32 cellular contexts compared by ENCODE assay signal in genomic region chr3:64318001-64318400, GRCh38.
DNase-seq lines count a peak whose midpoint lies in the region; ATAC-seq and TF ChIP-seq lines count a peak whose summit lies in the region.
"Had no signal": no experiment of that assay in that cellular context is flagged by ENCODE, and none has a peak within 500 bp of the region (broad histone marks: within the 10 kb centered on the region; RNA-seq: fewer than 3 reads in every experiment).

No MANE protein-coding gene starts in this region.

- no peak overlapping the region for H2AFZ ChIP-seq in PC-3 (ENCODE audit: low read length)
- H2AFZ ChIP-seq: GM23248 had no signal

- H3K27ac ChIP-seq in PC-3 (ENCODE audit: low read length), result no peak overlapping the region
- H3K27ac ChIP-seq: colonic mucosa, GM23248, upper lobe of left lung had no signal

- H3K36me3 ChIP-seq in PC-3 (ENCODE audit: low read depth, low read length), result no peaks in the 10 kb centered on the region
- H3K36me3 ChIP-seq: colonic mucosa, upper lobe of left lung had no signal

- H3K4me2 ChIP-seq in PC-3 (ENCODE audit: low read length), result no peak overlapping the region

- TF ChIP-seq CTCF in astrocyte of the spinal cord (IDR thresholded peaks at IDR 0.05; ENCODE audit: low read depth, low read length) (no peak), PC-3 (conservative IDR thresholded peaks at IDR 0.05; ENCODE audit: low read depth, low read length) (no peak)

- DNase-seq in A172 (ENCODE audit: low spot score), result peak; percentile 92
- DNase-seq in M059J (ENCODE audit: low read depth), result peak; percentile 81
- peak; percentile 47 for DNase-seq in astrocyte of the spinal cord (ENCODE audit: low read depth, low spot score)
- DNase-seq in kidney tubule cell (ENCODE audit: low spot score), result peak; percentile 96
- no peak for DNase-seq in posterior cingulate gyrus
- no peak for DNase-seq in PC-3
- no peak for DNase-seq in SKM-1 treated with dmso at 0.1 percent for 144 hours (lab: John Stamatoyannopoulos, UW; ENCODE audit: unreplicated experiment)
- DNase-seq: 8988T; activated CD4-positive, alpha-beta T cell treated with anti-CD3 and anti-CD28 coated beads, Interleukin-2, amount 10 ng/mL, durations not matched to agents 24 days and 14 days; activated CD8-positive, alpha-beta memory T cell treated with anti-CD3 and anti-CD28 coated beads for 24 hours; colonic mucosa; DND-41; effector CD4-positive, alpha-beta T cell; GM23248; HFFc6; islet precursor cell; midbrain; naive thymus-derived CD4-positive, alpha-beta T cell; NCI-H1417 treated with DMSO at 0.1 percent for 48 hours; NCI-H2081; NCI-H2227 treated with DMSO at 0.1 percent for 48 hours; NCI-H69; nucleus accumbens; SHP77 treated with DMSO at 0.1 percent for 48 hours; substantia nigra; T1000; upper lobe of left lung had no signal

- H3K4me3 ChIP-seq in astrocyte of the spinal cord (ENCODE audit: low read depth, low read length), result no peak overlapping the region
- no peak overlapping the region for H3K4me3 ChIP-seq in PC-3 (ENCODE audit: low read length)
- H3K4me3 ChIP-seq: colonic mucosa, GM23248, K562, upper lobe of left lung had no signal

- CTCF ChIA-PET in PC-3 (lab: Charles Lee), result no interaction called here

- BruUV-seq in PC-3 (replicated peaks; lab: Mats Ljungman, UMichigan), result no TSS peak

- H4K20me1 ChIP-seq in PC-3 (ENCODE audit: low read length), result no peaks in the 10 kb centered on the region

- H3K9me2 ChIP-seq in PC-3 (replicated peaks; ENCODE audit: low read length), result no peaks in the 10 kb centered on the region

- no peak overlapping the region for H3K9ac ChIP-seq in PC-3 (ENCODE audit: low read length)
- H3K9ac ChIP-seq: GM23248 had no signal

- no peak for ATAC-seq in PC-3
- ATAC-seq in HG03045 (IDR thresholded peaks at IDR 0.05; ENCODE audit: unreplicated experiment), result no peak
- ATAC-seq: activated naive CD4-positive, alpha-beta T cell treated with anti-CD3 and anti-CD28 coated beads, Interleukin-2, amount 50 U/mL, for 72 hours; K562; naive thymus-derived CD4-positive, alpha-beta T cell; stimulated activated memory B cell treated with anti-CD40 and anti-IgM and Interleukin-4, amounts not matched to agents 10 μg/mL and 1 μg/mL and 100 μg/mL, for 72 hours; WTC11 had no signal

- H3K9me3 ChIP-seq in PC-3 (ENCODE audit: low read length), result no peaks in the 10 kb centered on the region
- H3K9me3 ChIP-seq: colonic mucosa, upper lobe of left lung had no signal

- H3K4me1 ChIP-seq in PC-3 (ENCODE audit: insufficient read depth, low read length), result peaks cover 5% of the 10 kb centered on the region
- H3K4me1 ChIP-seq: colonic mucosa had no signal

- in situ Hi-C loops in astrocyte of the spinal cord (cut with HindIII; ENCODE audit: low sequenced_read_pairs), result no loop called here

- intact Hi-C loops in posterior cingulate gyrus (cut with DNase I), result no loop called here
- intact Hi-C loops in PC-3 (cut with micrococcal nuclease), result no loop called here

- no peaks in the 10 kb centered on the region for H3K27me3 ChIP-seq in PC-3 (ENCODE audit: low read length)
- H3K27me3 ChIP-seq: colonic mucosa, upper lobe of left lung had no signal

- H3F3A ChIP-seq in PC-3 (ENCODE audit: low read length, unreplicated experiment), result no peaks in the 10 kb centered on the region

- H3K79me2 ChIP-seq in PC-3 (ENCODE audit: low read length), result no peaks in the 10 kb centered on the region

- POLR2A ChIA-PET in PC-3 (lab: Charles Lee; ENCODE audit: unreplicated experiment), result no interaction called here

Comparison
In these comparisons a context has a peak if more than half of its experiments do, and no peak if none do; other contexts are left out.
1. DNase-seq: peak in A172 (single experiment), M059J (single experiment), astrocyte of the spinal cord (single experiment) and kidney tubule cell (single experiment); none in posterior cingulate gyrus (0 of 10), PC-3 (single experiment) and SKM-1 treated with dmso at 0.1 percent for 144 hours (single experiment).